ENCODE assay signal across 14 cellular contexts in the genomic region with DNA sequence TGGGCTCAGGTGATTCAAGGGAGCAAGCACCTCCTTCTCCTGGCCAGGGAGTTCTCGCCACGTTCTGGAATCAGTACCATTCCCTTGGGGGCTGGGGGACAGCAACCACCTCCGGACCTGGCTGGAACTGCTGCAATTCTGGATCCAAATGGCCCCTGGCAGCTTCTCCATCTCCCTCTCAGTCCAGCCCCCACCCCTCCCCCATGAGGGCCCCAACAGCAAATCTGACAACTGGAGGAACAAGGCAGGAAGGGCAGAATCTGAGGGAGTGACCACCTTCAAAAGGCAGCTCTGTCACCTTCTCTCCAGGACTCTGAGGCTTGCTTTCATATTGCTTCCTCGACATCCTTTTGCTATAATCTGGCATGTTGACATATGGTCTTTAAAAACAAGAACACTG. TPM values are rescaled to one million over a fixed set of nuclear protein-coding genes. Genes with fewer than 3 reads are reported as not detected.
A peak's percentile ranks its signal among the peaks of the same experiment; 100 is the strongest.
DNase-seq lines count a peak whose midpoint lies in the region; ATAC-seq and TF ChIP-seq lines count a peak whose summit lies in the region.
"Not testable (repeated sequence)": the region's sequence is repeated elsewhere in the genome, so short reads cannot be mapped to it uniquely, and the experiment has no call there.
"Had no signal": no experiment of that assay in that cellular context is flagged by ENCODE, and none has a peak within 500 bp of the region (broad histone marks: within the 10 kb centered on the region; RNA-seq: fewer than 3 reads in every experiment).

No MANE protein-coding gene starts in this region.

- not testable (repeated sequence) for H3K4me3 ChIP-seq in RWPE2 (ENCODE audit: severe bottlenecking); upper lobe of right lung

- H3K27me3 ChIP-seq in RWPE2 (ENCODE audit: insufficient read depth, poor library complexity, severe bottlenecking); upper lobe of right lung: not testable (repeated sequence)

- H3K36me3 ChIP-seq in RWPE2 (ENCODE audit: low read depth); upper lobe of right lung: not testable (repeated sequence)

- H3K4me1 ChIP-seq in RWPE2 (ENCODE audit: insufficient read depth, poor library complexity, severe bottlenecking); upper lobe of right lung: not testable (repeated sequence)

- ATAC-seq in RWPE2 (ENCODE audit: low read depth); Right ventricle myocardium inferior; left cardiac atrium; sciatic nerve; upper lobe of right lung: not testable (repeated sequence)

- not testable (repeated sequence) for H3K9me3 ChIP-seq in RWPE2 (ENCODE audit: severe bottlenecking); upper lobe of right lung

- intact Hi-C loops in Right ventricle myocardium inferior (cut with DNase I); cardiac septum (cut with DNase I); left cardiac atrium (cut with DNase I); posterior vena cava (cut with DNase I); sciatic nerve (cut with DNase I); upper lobe of right lung (cut with DNase I): not testable (repeated sequence)

- H3K27ac ChIP-seq in RWPE2 (ENCODE audit: poor library complexity, severe bottlenecking); upper lobe of right lung: not testable (repeated sequence)

- peak; percentile 24 for DNase-seq in RWPE2 (ENCODE audit: low spot score)
- peak; percentile 16 for DNase-seq in Right ventricle myocardium inferior (ENCODE audit: missing footprints)
- peak; percentile 44 for DNase-seq in cardiac septum (ENCODE audit: low spot score)
- peak; percentile 8 for DNase-seq in left cardiac atrium
- peak; percentile 57 for DNase-seq in posterior vena cava (ENCODE audit: low spot score)
- DNase-seq in sciatic nerve (ENCODE audit: low spot score), result peak; percentile 32
- peak; percentile 1 for DNase-seq in stimulated activated CD4-positive, alpha-beta T cell treated with anti-CD3 and anti-CD28 coated beads, Interleukin-15, amount 100 ng/mL, for 24 hours
- DNase-seq in upper lobe of right lung, result peak; percentile 42

- TF ChIP-seq CTCF in RWPE2 (IDR thresholded peaks at IDR 0.05; ENCODE audit: poor library complexity, severe bottlenecking); upper lobe of right lung (IDR thresholded peaks at IDR 0.05): not testable (repeated sequence)

RNA-seq across cellular contexts. Expression of a gene that starts 25.9 kb away (rescaled TPM):
- total RNA-seq in Right ventricle myocardium inferior (0.65 TPM), cardiac septum (1.1 TPM), left cardiac atrium (1 to 10 TPM in 1 of 2 donors, not detected in 1; 1.1 TPM), posterior vena cava (1 to 10 TPM in 1 of 2 donors, under 1 TPM in 1; 0.67 to 1.3 TPM), sciatic nerve (5.6 TPM), upper lobe of right lung (2.3 TPM)
- total RNA-seq: A172; Caco-2; Calu3; CD4-positive, alpha-beta T cell; CD8-positive, alpha-beta T cell; Daoy had no signal

Comparison
In these comparisons a context has a peak if more than half of its experiments do, and no peak if none do; other contexts are left out.
1. DNase-seq: peak in every context shown above with its lines; median percentile 57 in posterior vena cava; 44 in cardiac septum; 42 in upper lobe of right lung; 32 in sciatic nerve; 24 in RWPE2; 16 in Right ventricle myocardium inferior; 8 in left cardiac atrium; 1 in stimulated activated CD4-positive, alpha-beta T cell treated with anti-CD3 and anti-CD28 coated beads, Interleukin-15, amount 100 ng/mL, for 24 hours.